In genomic region chr1:39214998-39215873, GRCh38 we compare ENCODE assay signal across 8 cellular contexts. TPM values are rescaled to one million over a fixed set of nuclear protein-coding genes. Genes with fewer than 3 reads are reported as not detected.
DNase-seq lines count a peak whose midpoint lies in the region; ATAC-seq and TF ChIP-seq lines count a peak whose summit lies in the region.

No MANE protein-coding gene starts in this region.

- H3K27ac Mint-ChIP-seq in activated naive CD4-positive, alpha-beta T cell treated with anti-CD3 and anti-CD28 coated beads, Interleukin-2, amount 50 U/mL, for 72 hours = peak overlapping the region; percentile 67 to 89

- in situ Hi-C loops in G401 (cut with HindIII; ENCODE audit: low sequenced_read_pairs) = no loop called here

- DNase-seq in GM06990 (ENCODE audit: extremely low read depth, insufficient read length) (peak; percentile 60), MV-4-11 (lab: John Stamatoyannopoulos, UW) (peak; percentile 76), upper lobe of right lung (no peak), G401 (ENCODE audit: low spot score) (no peak)
- no peak for DNase-seq in activated naive CD4-positive, alpha-beta T cell treated with anti-CD3 and anti-CD28 coated beads, Interleukin-2, amount 50 U/mL, for 72 hours (ENCODE audit: low spot score in 2 of 2)

- H3K27me3 ChIP-seq in GM06990 (replicated peaks; ENCODE audit: control insufficient read depth, insufficient read depth, low read length) = no peaks in the 10 kb centered on the region
- no peaks in the 10 kb centered on the region for H3K27me3 ChIP-seq in liver (ENCODE audit: control insufficient read depth in 4 of 4, insufficient read depth in 4 of 4, low read length in 3 of 4)
- no peaks in the 10 kb centered on the region for H3K27me3 ChIP-seq in upper lobe of right lung

- TF ChIP-seq CTCF in GM06990 (IDR thresholded peaks at IDR 0.05; ENCODE audit: insufficient read depth, low read length, poor library complexity, severe bottlenecking) = no peak
- no peak for TF ChIP-seq CTCF in liver (IDR thresholded peaks at IDR 0.05; ENCODE audit: low read depth, low read length, missing input control)
- no peak for TF ChIP-seq CTCF in upper lobe of right lung (IDR thresholded peaks at IDR 0.05)

- peak in 1 of 2 donors; percentile 3 for TF ChIP-seq RAD21 in liver (IDR thresholded peaks at IDR 0.05)

- H3K9me3 ChIP-seq in liver (ENCODE audit: control insufficient read depth in 4 of 4, low read length in 3 of 4) (no peaks in the 10 kb centered on the region), upper lobe of right lung (no peaks in the 10 kb centered on the region)

- H3K9ac ChIP-seq in liver (ENCODE audit: low read depth in 1 of 2, low read length in 2 of 2) = no peak overlapping the region

- H3K4me1 ChIP-seq in liver (ENCODE audit: control insufficient read depth in 4 of 4, insufficient read depth in 4 of 4, low read length in 3 of 4) (peaks cover 7 to 24% (median 22%) of the 10 kb centered on the region in 4 donors), upper lobe of right lung (peaks cover 75% of the 10 kb centered on the region)

- 64% methylated on average over 11 of the region's 11 CpGs for WGBS in liver

- H3K9me3 Mint-ChIP-seq in activated naive CD4-positive, alpha-beta T cell treated with anti-CD3 and anti-CD28 coated beads, Interleukin-2, amount 50 U/mL, for 72 hours = no peaks in the 10 kb centered on the region

- peaks cover 13 to 43% of the 10 kb centered on the region in 2 donors for H3K36me3 Mint-ChIP-seq in activated naive CD4-positive, alpha-beta T cell treated with anti-CD3 and anti-CD28 coated beads, Interleukin-2, amount 50 U/mL, for 72 hours

- H3K4me3 ChIP-seq in GM06990 (replicated peaks; ENCODE audit: low read depth, low read length) = peak overlapping the region; percentile 54
- H3K4me3 ChIP-seq in liver (ENCODE audit: low read depth in 1 of 3, low read length in 3 of 3) = no peak overlapping the region
- H3K4me3 ChIP-seq in upper lobe of right lung = peak overlapping the region; percentile 39

- ATAC-seq in GM21619 (IDR thresholded peaks at IDR 0.05; ENCODE audit: unreplicated experiment) = peak; percentile 45
- peak; percentile 74 to 80 for ATAC-seq in activated naive CD4-positive, alpha-beta T cell treated with anti-CD3 and anti-CD28 coated beads, Interleukin-2, amount 50 U/mL, for 72 hours
- ATAC-seq in upper lobe of right lung = peak; percentile 83
- ATAC-seq in GM19023 (IDR thresholded peaks at IDR 0.05; ENCODE audit: unreplicated experiment) = no peak

- no peaks in the 10 kb centered on the region for H3K36me3 ChIP-seq in GM06990 (ENCODE audit: control insufficient read depth, insufficient read depth, low read length)
- no peaks in the 10 kb centered on the region for H3K36me3 ChIP-seq in liver (ENCODE audit: control insufficient read depth in 4 of 4, insufficient read depth in 3 of 4, low read depth in 1 of 4, low read length in 3 of 4)
- no peaks in the 10 kb centered on the region for H3K36me3 ChIP-seq in upper lobe of right lung

- H3K27ac ChIP-seq in liver (ENCODE audit: low read depth in 1 of 2, low read length in 2 of 2) = peak overlapping the region; percentile 28 to 48
- H3K27ac ChIP-seq in upper lobe of right lung = peak overlapping the region; percentile 61

- intact Hi-C loops in upper lobe of right lung (cut with DNase I) = no loop called here

TF ChIP-seq in liver, 16 proteins besides CTCF, POLR2A, EP300 and RAD21:
- TF ChIP-seq HNF4A (conservative IDR thresholded peaks at IDR 0.05) = peak; percentile 48 to 69
- TF ChIP-seq, protein P1, sequence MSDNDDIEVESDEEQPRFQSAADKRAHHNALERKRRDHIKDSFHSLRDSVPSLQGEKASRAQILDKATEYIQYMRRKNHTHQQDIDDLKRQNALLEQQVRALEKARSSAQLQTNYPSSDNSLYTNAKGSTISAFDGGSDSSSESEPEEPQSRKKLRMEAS (IDR thresholded peaks at IDR 0.05) = no peak
- peak; percentile 25 for TF ChIP-seq SP1 (IDR thresholded peaks at IDR 0.05)
- TF ChIP-seq FOXA2 (IDR thresholded peaks at IDR 0.05) = no peak
- TF ChIP-seq FOXA1 (IDR thresholded peaks at IDR 0.05) = no peak
- TF ChIP-seq, protein P2, sequence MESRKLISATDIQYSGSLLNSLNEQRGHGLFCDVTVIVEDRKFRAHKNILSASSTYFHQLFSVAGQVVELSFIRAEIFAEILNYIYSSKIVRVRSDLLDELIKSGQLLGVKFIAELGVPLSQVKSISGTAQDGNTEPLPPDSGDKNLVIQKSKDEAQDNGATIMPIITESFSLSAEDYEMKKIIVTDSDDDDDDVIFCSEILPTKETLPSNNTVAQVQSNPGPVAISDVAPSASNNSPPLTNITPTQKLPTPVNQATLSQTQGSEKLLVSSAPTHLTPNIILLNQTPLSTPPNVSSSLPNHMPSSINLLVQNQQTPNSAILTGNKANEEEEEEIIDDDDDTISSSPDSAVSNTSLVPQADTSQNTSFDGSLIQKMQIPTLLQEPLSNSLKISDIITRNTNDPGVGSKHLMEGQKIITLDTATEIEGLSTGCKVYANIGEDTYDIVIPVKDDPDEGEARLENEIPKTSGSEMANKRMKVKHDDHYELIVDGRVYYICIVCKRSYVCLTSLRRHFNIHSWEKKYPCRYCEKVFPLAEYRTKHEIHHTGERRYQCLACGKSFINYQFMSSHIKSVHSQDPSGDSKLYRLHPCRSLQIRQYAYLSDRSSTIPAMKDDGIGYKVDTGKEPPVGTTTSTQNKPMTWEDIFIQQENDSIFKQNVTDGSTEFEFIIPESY (IDR thresholded peaks at IDR 0.05) = no peak
- no peak for TF ChIP-seq TAF1 (conservative IDR thresholded peaks at IDR 0.05)
TF ChIP-seq in liver: peak in this region for 2.

RNA-seq across cellular contexts. Expression of gene MACF1, which starts 10.7 kb away (rescaled TPM):
- 100 to 1,000 TPM; 355 to 400 TPM for total RNA-seq in activated naive CD4-positive, alpha-beta T cell treated with anti-CD3 and anti-CD28 coated beads, Interleukin-2, amount 50 U/mL, for 72 hours
- 100 to 1,000 TPM in 1 of 2 donors, 10 to 100 TPM in 1; 62.1 to 216 TPM for total RNA-seq in liver
- 10 to 100 TPM; 23.3 to 40.2 TPM for polyA plus RNA-seq in liver
- total RNA-seq in upper lobe of right lung = 814 TPM
- total RNA-seq in G401 (2014; rRNA removed; shearing (Covaris generic)) = 89.7 and 134 TPM in 2 replicates

Comparison
In these comparisons a context has a peak if more than half of its experiments do, and no peak if none do; other contexts are left out.
1. DNase-seq: peak in GM06990 (single experiment) and MV-4-11 (single experiment); none in activated naive CD4-positive, alpha-beta T cell treated with anti-CD3 and anti-CD28 coated beads, Interleukin-2, amount 50 U/mL, for 72 hours (0 of 2), upper lobe of right lung (single experiment) and G401 (single experiment).
2. H3K4me3 ChIP-seq: peak in GM06990 (single experiment) and upper lobe of right lung (single experiment); none in liver (0 of 3).